Comparison of ENCODE assay signal across 8 cellular contexts in genomic region chr2:205675861-205676516, GRCh38. TPM values are rescaled to one million over a fixed set of nuclear protein-coding genes. Genes with fewer than 3 reads are reported as not detected.
A peak's percentile ranks its signal among the peaks of the same experiment; 100 is the strongest.
DNase-seq lines count a peak whose midpoint lies in the region; ATAC-seq, FAIRE-seq and TF ChIP-seq lines count a peak whose summit lies in the region.

No MANE protein-coding gene starts in this region.

- peak; percentile 65 for DNase-seq in COLO829 (ENCODE audit: low spot score)
- peak; percentile 76 for DNase-seq in NCI-H748 (lab: John Stamatoyannopoulos, UW; ENCODE audit: unreplicated experiment)
- DNase-seq in MCF 10A (ENCODE audit: unreplicated experiment): peak; percentile 74
- peak; percentile 60 for DNase-seq in HepG2 (ENCODE audit: low spot score)
- DNase-seq in activated gamma-delta T cell treated with Interleukin-2 at 50 U/mL for 16 hours: no peak
- DNase-seq in effector CD8-positive, alpha-beta T cell (lab: John Stamatoyannopoulos, UW): no peak
- DNase-seq in aorta: no peak

- no peaks in the 10 kb centered on the region for H3K79me2 ChIP-seq in HepG2 (ENCODE audit: insufficient read depth, low read length)

- H3K4me2 ChIP-seq in HepG2 (ENCODE audit: low read depth, low read length): no peak overlapping the region; the same call in 1 of the 2 replicates

- CTCF ChIA-PET in MCF 10A (lab: Yijun Ruan, JAX) (interaction anchor here (0.5 to 6.6 kb wide), 67 partner anchors 8 to 1727 kb away, joined by 3 to 61 read pairs (median 4); no protein-coding TSS in a partner anchor), HepG2 (lab: Yijun Ruan, JAX; ENCODE audit: low intra/inter-chr PET ratio, low total read pairs) (interaction anchor here (0.8 to 2.0 kb wide), 3 partner anchors 1350 to 1416 kb away, joined by 3 to 7 read pairs (median 7); no protein-coding TSS in a partner anchor)

- no peak overlapping the region for H3K4me3 Mint-ChIP-seq in MCF 10A (ENCODE audit: unreplicated experiment)

- H3K9me3 ChIP-seq in HepG2 (ENCODE audit: low read length): no peaks in the 10 kb centered on the region
- no peaks in the 10 kb centered on the region for H3K9me3 ChIP-seq in aorta (ENCODE audit: control insufficient read depth, low read length)

- H3K4me3 ChIP-seq in HepG2 (replicated peaks in 1 of 3; ENCODE audit: insufficient read depth in 1 of 3, low read depth in 2 of 3, low read length in 3 of 3) (no peak overlapping the region), aorta (ENCODE audit: low read length in 2 of 2) (no peak overlapping the region)

- peaks cover 19% of the 10 kb centered on the region for H3K4me1 Mint-ChIP-seq in MCF 10A (ENCODE audit: insufficient read depth, unreplicated experiment)

- H4K20me1 ChIP-seq in HepG2 (ENCODE audit: insufficient read depth, low read length): no peaks in the 10 kb centered on the region

- H3K4me1 ChIP-seq in HepG2 (ENCODE audit: insufficient read depth, low read length): peaks cover 12% of the 10 kb centered on the region
- H3K4me1 ChIP-seq in aorta (ENCODE audit: control insufficient read depth in 1 of 2, insufficient read depth in 2 of 2, low read length in 2 of 2): no peaks in the 10 kb centered on the region

- H3K36me3 ChIP-seq in HepG2 (replicated peaks in 1 of 2; ENCODE audit: control insufficient read depth in 1 of 2, insufficient read depth in 2 of 2, low read length in 2 of 2) (no peaks in the 10 kb centered on the region), aorta (ENCODE audit: control insufficient read depth in 1 of 2, insufficient read depth in 2 of 2, low read length in 1 of 2) (no peaks in the 10 kb centered on the region)

- H3K9ac ChIP-seq in HepG2 (ENCODE audit: insufficient read depth, low read depth, low read length): no peak overlapping the region

- H3K27ac ChIP-seq in HepG2 (ENCODE audit: extremely low read length, insufficient read depth, low read length) (no peak overlapping the region), aorta (ENCODE audit: low read depth in 1 of 2, low read length in 2 of 2) (no peak overlapping the region)

- TF ChIP-seq EP300 in HepG2 (IDR thresholded peaks at IDR 0.05; ENCODE audit: low read depth in 2 of 2, low read length in 2 of 2) (no peak), HepG2 (CRISPR knock-in tag; IDR thresholded peaks at IDR 0.05; ENCODE audit: borderline replicate concordance) (no peak)

- in situ Hi-C loops in HepG2 (cut with HindIII; ENCODE audit: extremely low pct_ligation_motif_present, low pct_unique_long_range_greater_than_20kb): loop anchor here (5.0 to 10.0 kb wide), 2 partner anchors 791 to 1349 kb away; no protein-coding TSS in a partner anchor

- peak; percentile 60 for FAIRE-seq in HepG2 (lab: Jason Lieb, UNC)

- TF ChIP-seq POLR2A in HepG2 (IDR thresholded peaks at IDR 0.05; ENCODE audit: insufficient read depth in 1 of 2, low read depth in 2 of 2, low read length in 2 of 2): no peak

- WGBS in HepG2 (ENCODE audit: low lambda C conversion rate): 22% methylated on average over 7 of the region's 7 CpGs
- 29 to 30% methylated on average over 7 of the region's 7 CpGs for WGBS in aorta, 2 donors

- H3K27ac Mint-ChIP-seq in MCF 10A (ENCODE audit: low read depth, unreplicated experiment): no peak overlapping the region

- TF ChIP-seq CTCF in MCF 10A (IDR thresholded peaks at IDR 0.05; ENCODE audit: unreplicated experiment) (peak; percentile 82), HepG2 (CRISPR knock-in tag; IDR thresholded peaks at IDR 0.05) (peak; percentile 84)

- intact Hi-C loops in MCF 10A (cut with micrococcal nuclease) (loop anchor here (1.0 to 5.0 kb wide), 6 partner anchors 352 to 1654 kb away; no protein-coding TSS in a partner anchor), HepG2 (cut with micrococcal nuclease; ENCODE audit: unreplicated experiment) (loop anchor here (1.0 to 5.0 kb wide), 5 partner anchors 354 to 1416 kb away; no protein-coding TSS in a partner anchor), aorta (cut with DNase I) (loop anchor here (5.0 to 10.0 kb wide), 5 partner anchors 271 to 1411 kb away; no protein-coding TSS in a partner anchor)

- no peaks in the 10 kb centered on the region for H3K9me3 Mint-ChIP-seq in MCF 10A (ENCODE audit: unreplicated experiment)

- POLR2A ChIA-PET in MCF 10A (lab: Yijun Ruan, JAX): interaction anchor here (0.7 to 1.4 kb wide), 5 partner anchors 20 to 983 kb away, joined by 3 to 5 read pairs (median 3); no protein-coding TSS in a partner anchor
- POLR2A ChIA-PET in HepG2 (lab: Yijun Ruan, JAX): no interaction called here

- BruUV-seq in MCF 10A (replicated peaks; lab: Mats Ljungman, UMichigan): no TSS peak
- BruUV-seq in HepG2 (replicated peaks; lab: Mats Ljungman, UMichigan): no TSS peak

- H3K36me3 Mint-ChIP-seq in MCF 10A (ENCODE audit: insufficient read depth, unreplicated experiment): no peaks in the 10 kb centered on the region

- no peaks in the 10 kb centered on the region for H3K27me3 Mint-ChIP-seq in MCF 10A (ENCODE audit: insufficient read depth, unreplicated experiment)

- ATAC-seq in HG02588 (IDR thresholded peaks at IDR 0.05; ENCODE audit: unreplicated experiment) (peak; percentile 48), HepG2 (peak; percentile 66), aorta (ENCODE audit: low FRiP score) (no peak)

- H3K27me3 ChIP-seq in HepG2 (ENCODE audit: control insufficient read depth in 1 of 2, insufficient read depth in 2 of 2, low read length in 2 of 2) (peaks cover 0 to 8% of the 10 kb centered on the region in 2 experiments; a peak in 2 of 5 replicates), aorta (ENCODE audit: control insufficient read depth in 1 of 2, insufficient read depth in 2 of 2, low read length in 1 of 2) (no peaks in the 10 kb centered on the region)

- peak; percentile 59 for TF ChIP-seq RAD21 in HepG2 (CRISPR knock-in tag; IDR thresholded peaks at IDR 0.05)

- H2AFZ ChIP-seq in HepG2 (ENCODE audit: low read length): peak overlapping the region; percentile 35

TF ChIP-seq in HepG2, 621 proteins besides CTCF, POLR2A, EP300 and RAD21 (continues in another document):
- TF ChIP-seq SYNCRIP (IDR thresholded peaks at IDR 0.05; ENCODE audit: insufficient read depth, low read depth, low read length) (no peak), ZNF615 (CRISPR knock-in tag; IDR thresholded peaks at IDR 0.05; ENCODE audit: borderline replicate concordance) (0 out of 2 replicates have a peak, but pooled peaks have one; percentile 11), STAG1 (CRISPR knock-in tag; IDR thresholded peaks at IDR 0.05) (peak; percentile 93), CHCHD3 (CRISPR knock-in tag; IDR thresholded peaks at IDR 0.05) (no peak), SAFB2 (CRISPR knock-in tag; IDR thresholded peaks at IDR 0.05; ENCODE audit: borderline replicate concordance, low read depth) (no peak), ZNF280D (CRISPR knock-in tag; IDR thresholded peaks at IDR 0.05) (0 out of 2 replicates have a peak, but pooled peaks have one; percentile 33), ZNF598 (CRISPR knock-in tag; IDR thresholded peaks at IDR 0.05; ENCODE audit: borderline replicate concordance) (no peak), ZKSCAN1 (IDR thresholded peaks at IDR 0.05; ENCODE audit: low read length) (no peak)

RNA-seq across cellular contexts. Expression of gene NRP2, which starts 6.3 kb away (rescaled TPM):
- total RNA-seq in MCF 10A (2022) (6.7 and 10.3 TPM in 2 replicates), HepG2 (2016; rRNA removed; fragmentation: Illumina TruSeq; extraction: Trizol) (0.60 and 1.4 TPM in 2 replicates), aorta (10 to 100 TPM; 41.5 to 67.3 TPM)
- under 0.01 and 0.20 TPM in 2 replicates for total RNA-seq in HepG2 (2016; cell fraction: cytosol; rRNA removed; fragmentation: Illumina TruSeq; extraction: Trizol; ENCODE audit: low read depth)
- total RNA-seq in HepG2 (2016; cell fraction: insoluble cytoplasmic fraction; rRNA removed; fragmentation: Illumina TruSeq; extraction: Trizol): 0.79 and 0.93 TPM in 2 replicates
- total RNA-seq in HepG2 (2016; cell fraction: membrane; rRNA removed; fragmentation: Illumina TruSeq; extraction: Trizol): 0.22 and 0.41 TPM in 2 replicates
- 1.4 and 2.4 TPM in 2 replicates for total RNA-seq in HepG2 (2016; cell fraction: nucleus; rRNA removed; fragmentation: Illumina TruSeq; extraction: Trizol)
- polyA plus RNA-seq in HepG2 (2011; rRNA removed) (0.65 and 1.4 TPM in 2 replicates), aorta (10 to 100 TPM; 13.6 to 15.5 TPM)
- polyA plus RNA-seq in HepG2 (2011; cell fraction: cytosol; rRNA removed): 0.32 and 0.37 TPM in 2 replicates
- 0.51 and 0.66 TPM in 2 replicates for polyA plus RNA-seq in HepG2 (2011; cell fraction: nucleus; rRNA removed)
- polyA plus RNA-seq in HepG2 (2012): 0.54 and 3.3 TPM in 2 replicates
- 0.12 and 0.16 TPM in 2 replicates for polyA plus RNA-seq in HepG2 (2016; cell fraction: cytosol; fragmentation: Illumina TruSeq; extraction: Trizol; ENCODE audit: low read depth)
- 0.26 and 0.34 TPM in 2 replicates for polyA plus RNA-seq in HepG2 (2016; cell fraction: insoluble cytoplasmic fraction; fragmentation: Illumina TruSeq; extraction: Trizol; ENCODE audit: low read depth)
- polyA plus RNA-seq in HepG2 (2016; cell fraction: membrane; fragmentation: Illumina TruSeq; extraction: Trizol; ENCODE audit: low read depth): 0.09 and 0.37 TPM in 2 replicates
- polyA plus RNA-seq in HepG2 (2016; cell fraction: nucleus; fragmentation: Illumina TruSeq; extraction: Trizol; ENCODE audit: insufficient read depth, low read depth): 1.9 and 2.1 TPM in 2 replicates
- 1.3 and 6.5 TPM in 2 replicates for polyA minus RNA-seq in HepG2 (2011; rRNA and poly(A)+ RNA removed; ENCODE audit: low replicate concordance)
- 0.49 and 0.88 TPM in 2 replicates for polyA minus RNA-seq in HepG2 (2011; cell fraction: cytosol; rRNA and poly(A)+ RNA removed)
- polyA minus RNA-seq in HepG2 (2011; cell fraction: nucleus; rRNA and poly(A)+ RNA removed): 1.4 and 1.7 TPM in 2 replicates

Comparison
In these comparisons a context has a peak if more than half of its experiments do, and no peak if none do; other contexts are left out.
1. DNase-seq: peak in COLO829 (single experiment), NCI-H748 (single experiment), MCF 10A (single experiment) and HepG2 (single experiment); none in activated gamma-delta T cell treated with Interleukin-2 at 50 U/mL for 16 hours (single experiment), effector CD8-positive, alpha-beta T cell (single experiment) and aorta (0 of 2).